Comparison of ENCODE assay signal across 10 cellular contexts in genomic region chr10:73814896-73815718, GRCh38. TPM values are rescaled to one million over a fixed set of nuclear protein-coding genes. Genes with fewer than 3 reads are reported as not detected.
A peak's percentile ranks its signal among the peaks of the same experiment; 100 is the strongest.
DNase-seq lines count a peak whose midpoint lies in the region; ATAC-seq, FAIRE-seq and TF ChIP-seq lines count a peak whose summit lies in the region.
"Had no signal": no experiment of that assay in that cellular context is flagged by ENCODE, and none has a peak within 500 bp of the region (broad histone marks: within the 10 kb centered on the region; RNA-seq: fewer than 3 reads in every experiment).

No MANE protein-coding gene starts in this region.

- BruUV-seq in Caco-2 (replicated peaks; lab: Mats Ljungman, UMichigan) = no TSS peak

- H3K4me3 Mint-ChIP-seq in Caco-2 (ENCODE audit: unreplicated experiment) = no peak overlapping the region
- H3K4me3 Mint-ChIP-seq in astrocyte (ENCODE audit: unreplicated experiment) = peak overlapping the region; percentile 11
- no peak overlapping the region for H3K4me3 Mint-ChIP-seq in memory B cell
- H3K4me3 Mint-ChIP-seq: activated T-cell treated with anti-CD3 and anti-CD28 coated beads, Interleukin-2, amount 50 U/mL, for 4 hours; stimulated activated memory B cell treated with anti-CD40 and anti-IgM and Interleukin-4, amounts not matched to agents 10 μg/mL and 1 μg/mL and 100 μg/mL, for 72 hours had no signal

- H3K79me2 ChIP-seq in astrocyte (ENCODE audit: insufficient read depth, low read length) = peaks cover 6% of the 10 kb centered on the region

- no peak overlapping the region for H3K4me2 ChIP-seq in astrocyte (ENCODE audit: low read length)

- no peaks in the 10 kb centered on the region for H3K4me1 ChIP-seq in Caco-2
- peaks cover 26% of the 10 kb centered on the region for H3K4me1 ChIP-seq in astrocyte (ENCODE audit: insufficient read depth, low read length)

- peak overlapping the region; percentile 5 for H3K9ac ChIP-seq in astrocyte (ENCODE audit: low read length)

- H3K36me3 Mint-ChIP-seq in Caco-2 (ENCODE audit: insufficient read depth, unreplicated experiment) (peaks cover 71% of the 10 kb centered on the region), astrocyte (ENCODE audit: low read depth, unreplicated experiment) (peaks cover 20% of the 10 kb centered on the region), memory B cell (peaks cover 18% of the 10 kb centered on the region)

- no peak overlapping the region for H3K27ac ChIP-seq in astrocyte (ENCODE audit: low read depth, low read length)

- H3K36me3 ChIP-seq in Caco-2 (ENCODE audit: control insufficient read depth, insufficient read depth, low read length) = no peaks in the 10 kb centered on the region; the same call in 1 of the 2 replicates
- H3K36me3 ChIP-seq in astrocyte (ENCODE audit: insufficient read depth, low read length) = peaks cover 4% of the 10 kb centered on the region

- no peak overlapping the region for H2AFZ ChIP-seq in astrocyte (ENCODE audit: low read depth, low read length)

- peak in 1 of 2 experiments; percentile 30 for DNase-seq in Caco-2
- DNase-seq in HTR-8/SVneo (ENCODE audit: insufficient read length, low spot score) = peak; percentile 24
- DNase-seq in astrocyte (ENCODE audit: low read depth) = no peak
- no peak for DNase-seq in memory B cell (ENCODE audit: low spot score in 2 of 2)
- DNase-seq in NK-92 treated with Interleukin-12 subunit alpha and Interleukin-12 subunit beta, amount 100 ng/mL, for 24 hours (lab: John Stamatoyannopoulos, UW) = no peak
- no peak for DNase-seq in HPDE6-E6E7 (ENCODE audit: extremely low spot score)
- DNase-seq: activated T-cell treated with anti-CD3 and anti-CD28 coated beads, Interleukin-2, amount 50 U/mL, for 4 hours had no signal

- H3K4me3 ChIP-seq in Caco-2 (ENCODE audit: low read depth, low read length) = no peak overlapping the region
- H3K4me3 ChIP-seq in astrocyte (ENCODE audit: insufficient read depth, low read depth, low read length) = no peak overlapping the region

- peaks cover under 1% of the 10 kb centered on the region for H4K20me1 ChIP-seq in astrocyte (ENCODE audit: insufficient read depth, low read length)

- H3K27me3 Mint-ChIP-seq in Caco-2 (ENCODE audit: insufficient read depth, unreplicated experiment) (no peaks in the 10 kb centered on the region), astrocyte (ENCODE audit: low read depth, unreplicated experiment) (no peaks in the 10 kb centered on the region), memory B cell (no peaks in the 10 kb centered on the region)
- H3K27me3 Mint-ChIP-seq: stimulated activated memory B cell treated with anti-CD40 and anti-IgM and Interleukin-4, amounts not matched to agents 10 μg/mL and 1 μg/mL and 100 μg/mL, for 72 hours had no signal

- H3K27me3 ChIP-seq in Caco-2 (replicated peaks; ENCODE audit: control insufficient read depth, insufficient read depth, low read length) = no peaks in the 10 kb centered on the region
- no peaks in the 10 kb centered on the region for H3K27me3 ChIP-seq in astrocyte (ENCODE audit: insufficient read depth, low read length)

- TF ChIP-seq CTCF in Caco-2 (IDR thresholded peaks at IDR 0.05; ENCODE audit: insufficient read depth in 1 of 2, low read depth in 1 of 2, low read length in 1 of 2, severe bottlenecking in 1 of 2, unreplicated experiment in 1 of 2) (peak; percentile 32 to 37), astrocyte (IDR thresholded peaks at IDR 0.05; ENCODE audit: insufficient read depth, low read depth, low read length) (no peak)

- no peaks in the 10 kb centered on the region for H3K9me3 Mint-ChIP-seq in Caco-2 (ENCODE audit: unreplicated experiment)
- H3K9me3 Mint-ChIP-seq in astrocyte (ENCODE audit: unreplicated experiment) = no peaks in the 10 kb centered on the region
- H3K9me3 Mint-ChIP-seq in memory B cell = no peaks in the 10 kb centered on the region
- H3K9me3 Mint-ChIP-seq: activated T-cell treated with anti-CD3 and anti-CD28 coated beads, Interleukin-2, amount 50 U/mL, for 4 hours; stimulated activated memory B cell treated with anti-CD40 and anti-IgM and Interleukin-4, amounts not matched to agents 10 μg/mL and 1 μg/mL and 100 μg/mL, for 72 hours had no signal

- H3K4me1 Mint-ChIP-seq in Caco-2 (ENCODE audit: low read depth, unreplicated experiment) (no peaks in the 10 kb centered on the region), astrocyte (ENCODE audit: low read depth, unreplicated experiment) (peaks cover 11% of the 10 kb centered on the region), memory B cell (peaks cover 4% of the 10 kb centered on the region)

- no peak overlapping the region for H3K27ac Mint-ChIP-seq in Caco-2 (ENCODE audit: unreplicated experiment)
- H3K27ac Mint-ChIP-seq in astrocyte (ENCODE audit: unreplicated experiment) = no peak overlapping the region
- peak overlapping the region; percentile 75 for H3K27ac Mint-ChIP-seq in memory B cell
- H3K27ac Mint-ChIP-seq: stimulated activated memory B cell treated with anti-CD40 and anti-IgM and Interleukin-4, amounts not matched to agents 10 μg/mL and 1 μg/mL and 100 μg/mL, for 72 hours had no signal

- H3K9me3 ChIP-seq in Caco-2 = no peaks in the 10 kb centered on the region
- H3K9me3 ChIP-seq in astrocyte (ENCODE audit: insufficient read depth, low read depth, low read length) = no peaks in the 10 kb centered on the region

- ATAC-seq in memory B cell (ENCODE audit: low read depth) (no peak), GM21447 (IDR thresholded peaks at IDR 0.05; ENCODE audit: unreplicated experiment) (no peak), GM18868 (IDR thresholded peaks at IDR 0.05; ENCODE audit: unreplicated experiment) (no peak)
- ATAC-seq: activated T-cell treated with anti-CD3 and anti-CD28 coated beads, Interleukin-2, amount 50 U/mL, for 4 hours; stimulated activated memory B cell treated with anti-CD40 and anti-IgM and Interleukin-4, amounts not matched to agents 10 μg/mL and 1 μg/mL and 100 μg/mL, for 72 hours had no signal

- POLR2A ChIA-PET in Caco-2 (lab: Charles Lee) = no interaction called here

- FAIRE-seq in HTR-8/SVneo (lab: Jason Lieb, UNC) (no peak), astrocyte (lab: Jason Lieb, UNC) (no peak)

- intact Hi-C loops in Caco-2 (cut with micrococcal nuclease; ENCODE audit: unreplicated experiment) = no loop called here

- CTCF ChIA-PET in Caco-2 (lab: Charles Lee) = interaction anchor here (1.3 kb wide), 1 partner anchor 14 kb away, joined by 4 read pairs; no protein-coding TSS in a partner anchor

RNA-seq across cellular contexts. Expression of gene NDST2, which starts 3.7 kb away (rescaled TPM):
- 16.8 and 18.6 TPM in 2 replicates for total RNA-seq in Caco-2 (2022)
- 16.2 and 21.5 TPM in 2 replicates for total RNA-seq in astrocyte

RNA-seq across cellular contexts. Expression of gene ZSWIM8, which starts 29.7 kb away (rescaled TPM):
- total RNA-seq in Caco-2 (2022) (93.2 and 103 TPM in 2 replicates), astrocyte (70.2 and 70.7 TPM in 2 replicates)

RNA-seq across cellular contexts. Expression of gene CHCHD1, which starts 33.3 kb away (rescaled TPM):
- total RNA-seq in Caco-2 (2022) (42.0 and 44.1 TPM in 2 replicates), astrocyte (24.0 and 25.3 TPM in 2 replicates)

RNA-seq across cellular contexts. Expression of gene CAMK2G, which starts 59.2 kb away (rescaled TPM):
- total RNA-seq in Caco-2 (2022) (78.0 and 78.8 TPM in 2 replicates), astrocyte (16.6 and 19.8 TPM in 2 replicates)
